In genomic region chr11:1308745-1309497, GRCh38 we compare ENCODE assay signal across 7 cellular contexts. TPM values are rescaled to one million over a fixed set of nuclear protein-coding genes. Genes with fewer than 3 reads are reported as not detected.
DNase-seq lines count a peak whose midpoint lies in the region; FAIRE-seq lines count a peak whose summit lies in the region.

No MANE protein-coding gene starts in this region.

- H3K4me1 ChIP-seq in HAP-1 (peaks cover 9% of the 10 kb centered on the region), ectodermal cell (ENCODE audit: control insufficient read depth, insufficient read depth, low read length) (no peaks in the 10 kb centered on the region), muscle layer of duodenum (ENCODE audit: control insufficient read depth in 1 of 2, insufficient read depth in 2 of 2, low read length in 2 of 2) (peaks cover 25 to 43% of the 10 kb centered on the region in 2 donors)

- no peak for FAIRE-seq in GM18507 (lab: Jason Lieb, UNC)

- H3K9me3 ChIP-seq in HAP-1 (peaks cover 12% of the 10 kb centered on the region), ectodermal cell (ENCODE audit: control insufficient read depth, low read length) (peaks cover 5% of the 10 kb centered on the region), muscle layer of duodenum (ENCODE audit: control insufficient read depth in 1 of 2, low read length in 2 of 2) (peaks cover 0 to 7% of the 10 kb centered on the region in 2 donors)

- H3K36me3 ChIP-seq in HAP-1 (replicated peaks) (no peaks in the 10 kb centered on the region), ectodermal cell (ENCODE audit: control insufficient read depth, insufficient read depth, low read length) (no peaks in the 10 kb centered on the region), muscle layer of duodenum (ENCODE audit: control insufficient read depth in 1 of 2, insufficient read depth in 2 of 2, low read length in 2 of 2) (no peaks in the 10 kb centered on the region)

- H3K27me3 ChIP-seq in HAP-1 (ENCODE audit: low read depth) (no peaks in the 10 kb centered on the region), ectodermal cell (ENCODE audit: control insufficient read depth, insufficient read depth, low read length, poor library complexity, severe bottlenecking) (no peaks in the 10 kb centered on the region), muscle layer of duodenum (ENCODE audit: low read depth, low read length) (no peaks in the 10 kb centered on the region)

- in situ Hi-C loops in HAP-1 (cut with MboI; ENCODE audit: low sequenced_read_pairs): no loop called here

- H3K4me3 ChIP-seq in HAP-1 (peak overlapping the region; percentile 48), ectodermal cell (ENCODE audit: insufficient read depth, low read depth, low read length) (peak overlapping the region; percentile 81), muscle layer of duodenum (ENCODE audit: low read depth in 1 of 2, low read length in 2 of 2) (peak overlapping the region; percentile 60 to 84)

- 7% methylated on average over 58 of the region's 58 CpGs for WGBS in ectodermal cell, 2 experiments

- DNase-seq in GM18507 (ENCODE audit: extremely low spot score, insufficient read length, low read depth) (peak; percentile 8), HAP-1 (ENCODE audit: low spot score in 2 of 2) (no peak), NCI-H226 (peak; percentile 36), cerebellum (ENCODE audit: low spot score) (no peak), SHP77 (lab: John Stamatoyannopoulos, UW) (no peak)

- H3K27ac ChIP-seq in ectodermal cell (ENCODE audit: insufficient read depth, low read depth, low read length, poor library complexity, severe bottlenecking) (no peak overlapping the region), muscle layer of duodenum (ENCODE audit: low read length) (no peak overlapping the region)

RNA-seq across cellular contexts. Expression of gene TOLLIP, which starts 0.5 kb away (rescaled TPM):
- polyA plus RNA-seq in ectodermal cell (2013, experiment 1 of 4): 26.7 TPM
- polyA plus RNA-seq in ectodermal cell (2013, experiment 2 of 4): 27.0 TPM
- 18.4 TPM for polyA plus RNA-seq in ectodermal cell (2013, experiment 3 of 4)
- 18.5 TPM for polyA plus RNA-seq in ectodermal cell (2013, experiment 4 of 4)
- 18.6 TPM for total RNA-seq in cerebellum

Comparison
In these comparisons a context has a peak if more than half of its experiments do, and no peak if none do; other contexts are left out.
1. DNase-seq: peak in GM18507 (single experiment) and NCI-H226 (single experiment); none in HAP-1 (0 of 2), cerebellum (single experiment) and SHP77 (0 of 2).
2. Peak in every context shown above with its lines, with median percentiles within 50 percentile points of each other: H3K4me3 ChIP-seq.